ENCODE assay signal across 35 cellular contexts in the genomic region with DNA sequence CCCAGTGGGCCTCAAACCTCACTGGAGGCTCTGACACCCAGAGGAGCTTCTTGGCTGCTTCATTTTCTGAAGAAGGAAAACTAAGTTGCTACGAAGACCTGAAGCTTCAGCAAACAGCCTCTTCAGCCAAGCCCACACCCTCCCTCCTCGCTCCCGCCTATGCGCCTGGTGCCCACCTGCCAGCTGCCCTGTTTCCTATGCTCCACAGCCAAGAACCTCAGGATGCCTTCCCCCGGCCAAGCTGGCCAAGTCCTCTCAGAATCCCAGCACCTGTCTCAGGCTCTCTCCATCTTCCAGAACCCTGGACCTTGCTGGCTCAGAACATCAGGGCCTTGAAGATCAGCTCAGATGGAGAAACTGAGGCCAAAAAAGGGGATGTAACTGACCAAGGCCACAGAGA.
DNase-seq lines count a peak whose midpoint lies in the region; ATAC-seq, FAIRE-seq and TF ChIP-seq lines count a peak whose summit lies in the region.
"Had no signal": no experiment of that assay in that cellular context is flagged by ENCODE, and none has a peak within 500 bp of the region (broad histone marks: within the 10 kb centered on the region; RNA-seq: fewer than 3 reads in every experiment).

No MANE protein-coding gene starts in this region.

- H3K27me3 ChIP-seq in naive thymus-derived CD4-positive, alpha-beta T cell (ENCODE audit: control insufficient read depth in 2 of 2, insufficient read depth in 2 of 2, low read length in 2 of 2): no peaks in the 10 kb centered on the region
- H3K27me3 ChIP-seq in upper lobe of right lung: no peaks in the 10 kb centered on the region
- no peaks in the 10 kb centered on the region for H3K27me3 ChIP-seq in pancreas
- H3K27me3 ChIP-seq: brain microvascular endothelial cell, Peyer's patch, uterus had no signal

- peaks cover 12 to 73% (median 14%) of the 10 kb centered on the region in 3 experiments for H3K36me3 ChIP-seq in naive thymus-derived CD4-positive, alpha-beta T cell (ENCODE audit: control insufficient read depth in 2 of 3, insufficient read depth in 3 of 3, low read length in 3 of 3)
- H3K36me3 ChIP-seq in upper lobe of right lung (no peaks in the 10 kb centered on the region), pancreas (no peaks in the 10 kb centered on the region)
- H3K36me3 ChIP-seq: uterus had no signal

- peaks cover 5% of the 10 kb centered on the region for H3K9me3 Mint-ChIP-seq in activated T-cell treated with anti-CD3 and anti-CD28 coated beads, Interleukin-2, amount 50 U/mL, for 24 hours
- H3K9me3 Mint-ChIP-seq in activated naive CD8-positive, alpha-beta T cell treated with anti-CD3 and anti-CD28 coated beads for 36 hours: no peaks in the 10 kb centered on the region
- H3K9me3 Mint-ChIP-seq in naive thymus-derived CD4-positive, alpha-beta T cell: peaks cover 0 to 2% (median 0%) of the 10 kb centered on the region in 11 donors
- H3K9me3 Mint-ChIP-seq in stimulated activated naive B cell treated with anti-CD40 and anti-IgM and Interleukin-4, amounts not matched to agents 10 μg/mL and 1 μg/mL and 100 μg/mL, for 72 hours: peaks cover 0 to 2% of the 10 kb centered on the region in 2 donors
- H3K9me3 Mint-ChIP-seq: nephron progenitor cell had no signal

- no peak for FAIRE-seq in pancreas (lab: Jason Lieb, UNC)
- FAIRE-seq: A204.1, K562, keratinocyte had no signal

- H3K4me3 ChIP-seq in naive thymus-derived CD4-positive, alpha-beta T cell (ENCODE audit: low read length): no peak overlapping the region
- H3K4me3 ChIP-seq in upper lobe of right lung (no peak overlapping the region), pancreas (no peak overlapping the region)
- H3K4me3 ChIP-seq: K562, lower lobe of right lung, Peyer's patch, uterus had no signal

- no peak overlapping the region for H3K4me3 Mint-ChIP-seq in activated T-cell treated with anti-CD3 and anti-CD28 coated beads, Interleukin-2, amount 50 U/mL, for 24 hours
- H3K4me3 Mint-ChIP-seq in activated naive CD8-positive, alpha-beta T cell treated with anti-CD3 and anti-CD28 coated beads for 36 hours: no peak overlapping the region
- no peak overlapping the region for H3K4me3 Mint-ChIP-seq in naive thymus-derived CD4-positive, alpha-beta T cell
- no peak overlapping the region for H3K4me3 Mint-ChIP-seq in stimulated activated naive B cell treated with anti-CD40 and anti-IgM and Interleukin-4, amounts not matched to agents 10 μg/mL and 1 μg/mL and 100 μg/mL, for 72 hours
- H3K4me3 Mint-ChIP-seq: nephron progenitor cell had no signal

- H3K4me1 ChIP-seq in naive thymus-derived CD4-positive, alpha-beta T cell (ENCODE audit: control insufficient read depth in 2 of 2, insufficient read depth in 2 of 2, low read length in 2 of 2): peaks cover 0 to 26% of the 10 kb centered on the region in 2 donors
- H3K4me1 ChIP-seq in upper lobe of right lung (peaks cover 6% of the 10 kb centered on the region), pancreas (no peaks in the 10 kb centered on the region)
- H3K4me1 ChIP-seq: parathyroid adenoma, uterus had no signal

- POLR2A ChIA-PET in naive thymus-derived CD4-positive, alpha-beta T cell (lab: Charles Lee): interaction anchor here (0.7 kb wide), 1 partner anchor 13 kb away, joined by 3 read pairs; no protein-coding TSS in a partner anchor

- peak overlapping the region; percentile 84 for H3K27ac Mint-ChIP-seq in activated T-cell treated with anti-CD3 and anti-CD28 coated beads, Interleukin-2, amount 50 U/mL, for 24 hours
- peak overlapping the region; percentile 25 for H3K27ac Mint-ChIP-seq in activated naive CD8-positive, alpha-beta T cell treated with anti-CD3 and anti-CD28 coated beads for 36 hours
- H3K27ac Mint-ChIP-seq in naive thymus-derived CD4-positive, alpha-beta T cell: peak overlapping the region in 5 of 9 donors; percentile 43 to 88 (median 74)
- H3K27ac Mint-ChIP-seq in stimulated activated naive B cell treated with anti-CD40 and anti-IgM and Interleukin-4, amounts not matched to agents 10 μg/mL and 1 μg/mL and 100 μg/mL, for 72 hours: peak overlapping the region; percentile 86

- no peaks in the 10 kb centered on the region for H3K27me3 Mint-ChIP-seq in activated T-cell treated with anti-CD3 and anti-CD28 coated beads, Interleukin-2, amount 50 U/mL, for 24 hours
- no peaks in the 10 kb centered on the region for H3K27me3 Mint-ChIP-seq in activated naive CD8-positive, alpha-beta T cell treated with anti-CD3 and anti-CD28 coated beads for 36 hours
- H3K27me3 Mint-ChIP-seq in naive thymus-derived CD4-positive, alpha-beta T cell: no peaks in the 10 kb centered on the region
- no peaks in the 10 kb centered on the region for H3K27me3 Mint-ChIP-seq in stimulated activated naive B cell treated with anti-CD40 and anti-IgM and Interleukin-4, amounts not matched to agents 10 μg/mL and 1 μg/mL and 100 μg/mL, for 72 hours

- no peaks in the 10 kb centered on the region for H3K9me3 ChIP-seq in naive thymus-derived CD4-positive, alpha-beta T cell (ENCODE audit: control insufficient read depth in 2 of 3, low read length in 3 of 3)
- H3K9me3 ChIP-seq in upper lobe of right lung: no peaks in the 10 kb centered on the region
- no peaks in the 10 kb centered on the region for H3K9me3 ChIP-seq in pancreas
- H3K9me3 ChIP-seq: Caco-2, lower lobe of right lung, Peyer's patch, uterus had no signal

- intact Hi-C loops in naive thymus-derived CD4-positive, alpha-beta T cell (cut with micrococcal nuclease): no loop called here
- intact Hi-C loops in upper lobe of right lung (cut with DNase I): no loop called here
- intact Hi-C loops in pancreas (cut with DNase I): no loop called here

- peaks cover 84% of the 10 kb centered on the region for H3K36me3 Mint-ChIP-seq in activated T-cell treated with anti-CD3 and anti-CD28 coated beads, Interleukin-2, amount 50 U/mL, for 24 hours (ENCODE audit: low read depth)
- peaks cover 43% of the 10 kb centered on the region for H3K36me3 Mint-ChIP-seq in activated naive CD8-positive, alpha-beta T cell treated with anti-CD3 and anti-CD28 coated beads for 36 hours
- H3K36me3 Mint-ChIP-seq in naive thymus-derived CD4-positive, alpha-beta T cell: peaks cover 9 to 46% (median 22%) of the 10 kb centered on the region in 5 donors
- peaks cover 51 to 73% of the 10 kb centered on the region in 2 donors for H3K36me3 Mint-ChIP-seq in stimulated activated naive B cell treated with anti-CD40 and anti-IgM and Interleukin-4, amounts not matched to agents 10 μg/mL and 1 μg/mL and 100 μg/mL, for 72 hours

- peaks cover 46% of the 10 kb centered on the region for H3K4me1 Mint-ChIP-seq in activated T-cell treated with anti-CD3 and anti-CD28 coated beads, Interleukin-2, amount 50 U/mL, for 24 hours (ENCODE audit: low read depth)
- peaks cover 27% of the 10 kb centered on the region for H3K4me1 Mint-ChIP-seq in activated naive CD8-positive, alpha-beta T cell treated with anti-CD3 and anti-CD28 coated beads for 36 hours
- peaks cover 30 to 65% (median 51%) of the 10 kb centered on the region in 7 donors for H3K4me1 Mint-ChIP-seq in naive thymus-derived CD4-positive, alpha-beta T cell
- peaks cover 24 to 56% of the 10 kb centered on the region in 2 donors for H3K4me1 Mint-ChIP-seq in stimulated activated naive B cell treated with anti-CD40 and anti-IgM and Interleukin-4, amounts not matched to agents 10 μg/mL and 1 μg/mL and 100 μg/mL, for 72 hours
- H3K4me1 Mint-ChIP-seq: nephron progenitor cell had no signal

- CTCF ChIA-PET in naive thymus-derived CD4-positive, alpha-beta T cell (lab: Charles Lee): interaction anchor here (0.6 kb wide), 1 partner anchor 19 kb away, joined by 3 read pairs; no protein-coding TSS in a partner anchor

- no peak for DNase-seq in activated T-cell treated with anti-CD3 and anti-CD28 coated beads, Interleukin-2, amount 50 U/mL, for 24 hours
- DNase-seq in activated T-cell treated with anti-CD3 and anti-CD28 coated beads, Interleukin-2, amount 50 U/mL, for 48 hours: no peak
- DNase-seq in activated naive CD8-positive, alpha-beta T cell treated with anti-CD3 and anti-CD28 coated beads for 36 hours: no peak
- no peak for DNase-seq in naive thymus-derived CD4-positive, alpha-beta T cell
- no peak for DNase-seq in stimulated activated naive B cell treated with anti-CD40 and anti-IgM and Interleukin-4, amounts not matched to agents 10 μg/mL and 1 μg/mL and 100 μg/mL, for 72 hours
- DNase-seq in upper lobe of right lung (no peak), DMS53 (lab: John Stamatoyannopoulos, UW) (no peak), pancreas (no peak)
- DNase-seq: activated CD4-positive, alpha-beta T cell treated with anti-CD3 and anti-CD28 coated beads, Interleukin-2, amount 50 U/mL, for 1 hour; activated CD8-positive, alpha-beta memory T cell treated with anti-CD3 and anti-CD28 coated beads, Interleukin-2, amount 50 U/mL, for 48 hours; AML-193; amniotic stem cell; brain microvascular endothelial cell; Caco-2; DND-41; effector CD4-positive, alpha-beta T cell; HCEC 1CT; lower lobe of right lung; NCI-H1105 treated with DMSO at 0.1 percent for 48 hours; NCI-H2029; NCI-H526 treated with DMSO at 0.1 percent for 48 hours; nephron progenitor cell; right cardiac atrium; SHP77 treated with DMSO at 0.1 percent for 48 hours; stimulated activated CD4-positive, alpha-beta T cell treated with anti-CD3 and anti-CD28 coated beads, Interleukin-4, amount 100 ng/mL, for 4 hours; stimulated activated naive CD4-positive, alpha-beta T cell treated with Interleukin-2 at 50 U/mL for 16 hours; SW 1271; T1000; uterus had no signal

- peak overlapping the region; percentile 31 for H3K27ac ChIP-seq in naive thymus-derived CD4-positive, alpha-beta T cell (ENCODE audit: low read depth, low read length)
- H3K27ac ChIP-seq in upper lobe of right lung (no peak overlapping the region), pancreas (no peak overlapping the region)
- H3K27ac ChIP-seq: brain microvascular endothelial cell, epithelial cell of prostate, lower lobe of right lung, parathyroid adenoma, Peyer's patch, uterus had no signal

- 93 to 94% methylated on average over 5 of the region's 5 CpGs for WGBS in pancreas, 2 donors

- no peak for TF ChIP-seq CTCF in upper lobe of right lung (IDR thresholded peaks at IDR 0.05)
- no peak for TF ChIP-seq CTCF in pancreas (IDR thresholded peaks at IDR 0.05)

- ATAC-seq in naive thymus-derived CD4-positive, alpha-beta T cell: no peak
- no peak for ATAC-seq in stimulated activated naive B cell treated with anti-CD40 and anti-IgM and Interleukin-4, amounts not matched to agents 10 μg/mL and 1 μg/mL and 100 μg/mL, for 72 hours (replicated peaks)
- ATAC-seq in upper lobe of right lung (no peak), pancreas (no peak)
- ATAC-seq: K562, lower lobe of right lung, right cardiac atrium had no signal

Comparison
In these comparisons a context has a peak if more than half of its experiments do, and no peak if none do; other contexts are left out.
1. H3K27ac Mint-ChIP-seq: peak in every context shown above with its lines; median percentile 86 in stimulated activated naive B cell treated with anti-CD40 and anti-IgM and Interleukin-4, amounts not matched to agents 10 μg/mL and 1 μg/mL and 100 μg/mL, for 72 hours; 84 in activated T-cell treated with anti-CD3 and anti-CD28 coated beads, Interleukin-2, amount 50 U/mL, for 24 hours; 74 in naive thymus-derived CD4-positive, alpha-beta T cell; 25 in activated naive CD8-positive, alpha-beta T cell treated with anti-CD3 and anti-CD28 coated beads for 36 hours.